9 cellular contexts compared by ENCODE assay signal in the genomic region with DNA sequence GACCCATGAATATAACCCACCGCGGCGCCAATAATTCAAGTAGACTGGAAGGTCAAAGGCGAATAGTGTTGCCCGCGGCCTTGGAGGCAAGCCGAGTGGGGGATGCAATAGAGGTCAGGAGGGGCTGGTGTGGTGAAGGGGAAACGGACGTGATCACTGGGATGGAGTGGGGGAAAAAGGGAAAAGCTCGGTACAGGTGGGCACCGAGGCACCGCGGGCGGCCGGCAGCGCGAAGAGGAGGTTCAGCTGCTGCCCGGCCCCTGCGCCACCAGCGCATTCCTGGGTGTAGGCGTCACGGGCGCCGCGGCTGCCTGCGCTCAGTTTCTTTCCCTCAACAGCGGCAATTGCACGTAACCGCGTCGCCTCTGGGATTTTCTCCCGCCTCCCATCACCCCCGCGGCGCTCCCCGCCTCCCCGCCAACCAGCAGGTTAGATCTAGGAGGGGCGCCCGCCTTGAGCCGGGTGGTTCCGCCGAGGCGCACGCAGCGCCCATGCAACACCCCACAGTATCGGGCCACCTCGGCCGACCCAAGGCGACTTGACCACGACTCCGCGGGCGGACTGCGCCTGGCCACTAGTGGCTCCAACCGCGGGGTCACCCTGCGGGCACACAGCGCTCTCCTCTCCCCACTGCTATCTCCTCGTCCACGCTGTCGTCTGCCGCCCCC. TPM values are rescaled to one million over a fixed set of nuclear protein-coding genes. Genes with fewer than 3 reads are reported as not detected.
A peak's percentile ranks its signal among the peaks of the same experiment; 100 is the strongest.
DNase-seq lines count a peak whose midpoint lies in the region; ATAC-seq and TF ChIP-seq lines count a peak whose summit lies in the region.
"Had no signal": no experiment of that assay in that cellular context is flagged by ENCODE, and none has a peak within 500 bp of the region (broad histone marks: within the 10 kb centered on the region; RNA-seq: fewer than 3 reads in every experiment).

No MANE protein-coding gene starts in this region.

- peak in 3 of 12 donors; percentile 5 to 21 (median 11) for TF ChIP-seq CTCF in heart left ventricle (IDR thresholded peaks at IDR 0.05)

- POLR2A ChIA-PET in activated naive CD8-positive, alpha-beta T cell treated with anti-CD3 and anti-CD28 coated beads, Interleukin-2, amount 10 ng/mL, durations not matched to agents 7 days and 5 days (lab: Charles Lee) = no interaction called here

- no peak overlapping the region for H3K27ac Mint-ChIP-seq in activated naive CD8-positive, alpha-beta T cell treated with anti-CD3 and anti-CD28 coated beads, Interleukin-2, amount 10 ng/mL, durations not matched to agents 7 days and 5 days

- H3K9me3 ChIP-seq in heart left ventricle = no peaks in the 10 kb centered on the region

- H3K4me3 Mint-ChIP-seq in activated naive CD8-positive, alpha-beta T cell treated with anti-CD3 and anti-CD28 coated beads, Interleukin-2, amount 10 ng/mL, durations not matched to agents 7 days and 5 days = peak overlapping the region; percentile 62

- no peaks in the 10 kb centered on the region for H3K36me3 ChIP-seq in heart left ventricle

- DNase-seq in DMS153 treated with DMSO at 0.1 percent for 48 hours (lab: John Stamatoyannopoulos, UW; ENCODE audit: unreplicated experiment) (peak; percentile 23), NCI-H1092 treated with DMSO at 0.1 percent for 48 hours (lab: John Stamatoyannopoulos, UW) (peak; percentile 49), heart left ventricle (peak; percentile 75 to 89 (median 86)), posterior vena cava (ENCODE audit: low spot score) (peak; percentile 92), cerebellar cortex (ENCODE audit: low spot score) (no peak)
- peak; percentile 29 for DNase-seq in activated naive CD8-positive, alpha-beta T cell treated with anti-CD3 and anti-CD28 coated beads, Interleukin-2, amount 10 ng/mL, durations not matched to agents 7 days and 5 days
- DNase-seq: naive B cell had no signal

- no peak for ATAC-seq in activated naive CD8-positive, alpha-beta T cell treated with anti-CD3 and anti-CD28 coated beads, Interleukin-2, amount 10 ng/mL, durations not matched to agents 7 days and 5 days (ENCODE audit: low read depth)
- peak; percentile 30 to 75 (median 71) for ATAC-seq in heart left ventricle
- no peak for ATAC-seq in HG02970 (IDR thresholded peaks at IDR 0.05; ENCODE audit: low FRiP score, unreplicated experiment)
- ATAC-seq in HG02973 (IDR thresholded peaks at IDR 0.05; ENCODE audit: unreplicated experiment) = no peak

- peaks cover 0 to 17% (median 0%) of the 10 kb centered on the region in 9 donors for H3K27me3 ChIP-seq in heart left ventricle

- peak overlapping the region; percentile 90 to 99 (median 96) for H3K27ac ChIP-seq in heart left ventricle

- peaks cover 2 to 45% (median 27%) of the 10 kb centered on the region in 12 donors for H3K4me1 ChIP-seq in heart left ventricle

- 0 to 2% (median 1%) methylated on average over 44 to 62 of the region's 62 CpGs for WGBS in heart left ventricle, 4 donors

- intact Hi-C loops in heart left ventricle (cut with DNase I) (loop anchor here (2.0 to 10.0 kb wide), 16 partner anchors 59 to 889 kb away; no protein-coding TSS in a partner anchor), posterior vena cava (cut with DNase I) (loop anchor here (2.0 to 10.0 kb wide), 2 partner anchors 59 to 891 kb away; no protein-coding TSS in a partner anchor)

- peak in 1 of 2 donors; percentile 46 for TF ChIP-seq POLR2A in heart left ventricle (IDR thresholded peaks at IDR 0.05)

- peaks cover 2% of the 10 kb centered on the region for H3K36me3 Mint-ChIP-seq in activated naive CD8-positive, alpha-beta T cell treated with anti-CD3 and anti-CD28 coated beads, Interleukin-2, amount 10 ng/mL, durations not matched to agents 7 days and 5 days
- H3K36me3 Mint-ChIP-seq: naive B cell had no signal

- peaks cover 9% of the 10 kb centered on the region for H3K4me1 Mint-ChIP-seq in activated naive CD8-positive, alpha-beta T cell treated with anti-CD3 and anti-CD28 coated beads, Interleukin-2, amount 10 ng/mL, durations not matched to agents 7 days and 5 days

- H3K9me3 Mint-ChIP-seq in activated naive CD8-positive, alpha-beta T cell treated with anti-CD3 and anti-CD28 coated beads, Interleukin-2, amount 10 ng/mL, durations not matched to agents 7 days and 5 days = no peaks in the 10 kb centered on the region

- peaks cover 52% of the 10 kb centered on the region for H3K27me3 Mint-ChIP-seq in activated naive CD8-positive, alpha-beta T cell treated with anti-CD3 and anti-CD28 coated beads, Interleukin-2, amount 10 ng/mL, durations not matched to agents 7 days and 5 days

- H3K4me3 ChIP-seq in heart left ventricle = peak overlapping the region; percentile 59 to 88 (median 80)

RNA-seq across cellular contexts. Expression of a gene that starts 1.5 kb away (rescaled TPM):
- not detected for total RNA-seq in activated naive CD8-positive, alpha-beta T cell treated with anti-CD3 and anti-CD28 coated beads, Interleukin-2, amount 10 ng/mL, durations not matched to agents 7 days and 5 days
- total RNA-seq in heart left ventricle (10 to 100 TPM; 16.8 to 40.1 (median 30.2) TPM), posterior vena cava (100 to 1,000 TPM in 1 of 2 donors, 10 to 100 TPM in 1; 67.5 to 100 TPM)
- polyA plus RNA-seq in heart left ventricle = 10 to 100 TPM; 17.1 to 30.6 TPM

Comparison
In these comparisons a context has a peak if more than half of its experiments do, and no peak if none do; other contexts are left out.
1. ATAC-seq: peak in heart left ventricle (4 of 4); none in activated naive CD8-positive, alpha-beta T cell treated with anti-CD3 and anti-CD28 coated beads, Interleukin-2, amount 10 ng/mL, durations not matched to agents 7 days and 5 days (single experiment), HG02970 (single experiment) and HG02973 (single experiment).
2. RNA of a gene that starts 1.5 kb away (total RNA-seq): 67.5 to 100 TPM in posterior vena cava and 16.8 to 40.1 TPM in heart left ventricle; not detected in activated naive CD8-positive, alpha-beta T cell treated with anti-CD3 and anti-CD28 coated beads, Interleukin-2, amount 10 ng/mL, durations not matched to agents 7 days and 5 days; every median in the first group is over 10 times any median in the second.